In the genomic region with DNA sequence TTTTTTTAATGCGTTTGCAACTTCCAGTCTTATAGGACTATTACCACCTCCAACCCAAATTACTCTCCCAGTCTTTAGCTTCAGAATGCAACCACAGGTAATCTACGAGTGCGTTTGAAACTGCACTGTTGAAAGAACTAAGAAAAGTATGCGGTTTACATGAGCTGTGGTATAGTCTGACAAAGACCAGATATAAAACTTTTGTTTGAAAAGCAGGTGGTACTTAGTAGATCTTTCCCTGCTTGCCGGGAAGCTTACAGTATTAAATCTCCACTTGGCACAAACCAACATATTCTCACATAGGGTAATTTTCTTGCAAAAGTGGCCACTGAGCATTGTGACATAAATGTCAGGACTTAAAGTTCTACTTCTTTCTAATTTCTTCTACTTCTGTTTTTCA, we compare ENCODE assay signal across 16 cellular contexts.
"Had no signal": no experiment of that assay in that cellular context is flagged by ENCODE, and none has a peak within 500 bp of the region (broad histone marks: within the 10 kb centered on the region; RNA-seq: fewer than 3 reads in every experiment).

No MANE protein-coding gene starts in this region.

- H3K36me3 ChIP-seq: stomach had no signal

- DNase-seq: activated B cell treated with CpG ODN at 0.5 μM for 24 hours; activated CD4-positive, alpha-beta T cell treated with anti-CD3 and anti-CD28 coated beads for 48 hours; activated CD8-positive, alpha-beta memory T cell treated with anti-CD3 and anti-CD28 coated beads, Interleukin-2, amount 50 U/mL, for 4 hours; activated CD8-positive, alpha-beta T cell treated with anti-CD3 and anti-CD28 coated beads, Interleukin-2, amount 10 ng/mL, durations not matched to agents 7 days and 5 days; activated gamma-delta T cell; activated T-cell treated with anti-CD3 and anti-CD28 coated beads, Interleukin-2, amount 50 U/mL, for 48 hours; amniotic stem cell; mesendoderm; occipital lobe; psoas muscle; stimulated activated CD4-positive, alpha-beta T cell treated with anti-CD3 and anti-CD28 coated beads, Interleukin-2, amount 100 ng/mL, for 24 hours; stomach; T-helper 2 cell; testis had no signal

- H3K4me3 Mint-ChIP-seq: activated B cell treated with CpG ODN at 0.5 μM for 24 hours; activated CD8-positive, alpha-beta T cell treated with anti-CD3 and anti-CD28 coated beads, Interleukin-2, amount 10 ng/mL, durations not matched to agents 7 days and 5 days; nephron had no signal

- H3K27ac ChIP-seq: psoas muscle, testis had no signal

- H3K4me1 ChIP-seq: psoas muscle, testis had no signal

- H3K4me3 ChIP-seq: psoas muscle, stomach, testis had no signal

- H3K36me3 Mint-ChIP-seq: activated naive CD4-positive, alpha-beta T cell treated with anti-CD3 and anti-CD28 coated beads, Interleukin-2, amount 50 U/mL, for 72 hours had no signal

- H3K9me3 ChIP-seq: psoas muscle, stomach, testis had no signal

- H3K27ac Mint-ChIP-seq: activated B cell treated with CpG ODN at 0.5 μM for 24 hours; activated CD8-positive, alpha-beta T cell treated with anti-CD3 and anti-CD28 coated beads, Interleukin-2, amount 10 ng/mL, durations not matched to agents 7 days and 5 days; activated naive CD4-positive, alpha-beta T cell treated with anti-CD3 and anti-CD28 coated beads, Interleukin-2, amount 50 U/mL, for 72 hours; nephron had no signal

- H3K4me1 Mint-ChIP-seq: activated B cell treated with CpG ODN at 0.5 μM for 24 hours had no signal

- H3K27me3 ChIP-seq: stomach, testis had no signal

- H3K9me3 Mint-ChIP-seq: activated B cell treated with CpG ODN at 0.5 μM for 24 hours; activated naive CD4-positive, alpha-beta T cell treated with anti-CD3 and anti-CD28 coated beads, Interleukin-2, amount 50 U/mL, for 72 hours; nephron had no signal
